ENCODE assay signal across 9 cellular contexts in the genomic region with DNA sequence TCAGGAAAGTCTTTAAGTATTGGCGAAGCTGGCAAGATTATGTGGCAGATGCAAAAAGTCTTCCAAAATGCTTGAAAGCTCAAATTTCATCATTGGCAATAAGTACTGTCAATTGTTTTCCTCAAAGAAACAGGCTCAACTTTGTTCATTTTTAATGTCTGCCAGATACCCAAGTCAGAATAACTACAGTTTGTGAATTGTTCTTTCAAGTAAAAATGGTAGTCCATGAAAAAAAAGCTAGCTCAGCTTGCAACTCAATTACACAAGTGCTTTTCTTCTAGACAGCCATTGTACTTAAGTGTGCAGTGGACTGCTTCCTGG.
DNase-seq lines count a peak whose midpoint lies in the region; ATAC-seq, FAIRE-seq and TF ChIP-seq lines count a peak whose summit lies in the region.
"Had no signal": no experiment of that assay in that cellular context is flagged by ENCODE, and none has a peak within 500 bp of the region (broad histone marks: within the 10 kb centered on the region; RNA-seq: fewer than 3 reads in every experiment).

No MANE protein-coding gene starts in this region.

- H3K9me3 ChIP-seq in PC-3 (ENCODE audit: low read length) (no peaks in the 10 kb centered on the region), endothelial cell of umbilical vein (replicated peaks; ENCODE audit: control insufficient read depth, insufficient read depth, low read length) (no peaks in the 10 kb centered on the region), sigmoid colon (no peaks in the 10 kb centered on the region)

- POLR2A ChIA-PET in PC-3 (lab: Charles Lee; ENCODE audit: unreplicated experiment), result interaction anchor here (1.2 kb wide), 1 partner anchor 83 kb away, joined by 4 read pairs; no protein-coding TSS in a partner anchor
- POLR2A ChIA-PET in endothelial cell of umbilical vein (lab: Charles Lee), result interaction anchor here (1.1 to 5.1 kb wide), 4 partner anchors 31 to 83 kb away, joined by 5 to 64 read pairs (median 14); partner anchors contain the start of gene AFF1

- CTCF ChIA-PET in PC-3 (lab: Charles Lee) (no interaction called here), endothelial cell of umbilical vein (lab: Charles Lee) (interaction anchor here (1.3 to 5.4 kb wide), 7 partner anchors 27 to 116 kb away, joined by 4 to 62 read pairs (median 7); partner anchors contain the start of gene AFF1)

- peaks cover 24% of the 10 kb centered on the region for H3K4me1 ChIP-seq in PC-3 (ENCODE audit: insufficient read depth, low read length)
- H3K4me1 ChIP-seq in endothelial cell of umbilical vein (ENCODE audit: control insufficient read depth, extremely low read depth, insufficient read depth, low read length), result peaks cover 32% of the 10 kb centered on the region
- H3K4me1 ChIP-seq in sigmoid colon, result peaks cover 0 to 37% (median 31%) of the 10 kb centered on the region in 4 donors

- H3K9ac ChIP-seq in PC-3 (ENCODE audit: low read length) (no peak overlapping the region), endothelial cell of umbilical vein (replicated peaks; ENCODE audit: extremely low read depth, insufficient read depth, low read length) (no peak overlapping the region)

- FAIRE-seq in endothelial cell of umbilical vein (lab: Jason Lieb, UNC), result peak; percentile 15

- intact Hi-C loops in PC-3 (cut with micrococcal nuclease) (loop anchor here (5.0 kb wide), 1 partner anchor 232 kb away; no protein-coding TSS in a partner anchor), endothelial cell of umbilical vein (cut with micrococcal nuclease) (loop anchor here (10.0 kb wide), 1 partner anchor 229 kb away; no protein-coding TSS in a partner anchor), sigmoid colon (cut with DNase I) (loop anchor here (5.0 kb wide), 3 partner anchors 37 to 117 kb away; no protein-coding TSS in a partner anchor)

- ATAC-seq in PC-3 (no peak), left lobe of liver (no peak)

- dilution Hi-C loops in endothelial cell of umbilical vein (cut with MboI; ENCODE audit: extremely low pct_ligation_motif_present, low sequenced_read_pairs), result no loop called here

- DNase-seq in GM12864 (ENCODE audit: low read depth) (no peak), PC-3 (no peak), endothelial cell of umbilical vein (ENCODE audit: low read depth, low spot score) (no peak), sigmoid colon (no peak), left lobe of liver (ENCODE audit: low spot score) (no peak), cortex of kidney (lab: John Stamatoyannopoulos, UW) (no peak), HK-2 (ENCODE audit: unreplicated experiment) (no peak)
- DNase-seq in activated effector memory CD4-positive, alpha-beta T cell treated with Interleukin-2 at 50 U/mL for 16 hours, result no peak
- DNase-seq: amniotic stem cell had no signal

- no peak for TF ChIP-seq CTCF in GM12864 (IDR thresholded peaks at IDR 0.05; ENCODE audit: low read depth, low read length, missing control alignments)
- no peak for TF ChIP-seq CTCF in PC-3 (conservative IDR thresholded peaks at IDR 0.05; ENCODE audit: low read depth, low read length)
- no peak for TF ChIP-seq CTCF in endothelial cell of umbilical vein (IDR thresholded peaks at IDR 0.05; ENCODE audit: extremely low read depth in 1 of 2, insufficient read depth in 1 of 2, low read depth in 1 of 2, low read length in 2 of 2)
- TF ChIP-seq CTCF in sigmoid colon (IDR thresholded peaks at IDR 0.05), result no peak

- H3K4me2 ChIP-seq in PC-3 (ENCODE audit: low read length) (peak overlapping the region; percentile 87), endothelial cell of umbilical vein (ENCODE audit: insufficient read depth, low read length) (peak overlapping the region; percentile 93)

- TF ChIP-seq EP300 in sigmoid colon (IDR thresholded peaks at IDR 0.05), result no peak

- TF ChIP-seq POLR2A in endothelial cell of umbilical vein (IDR thresholded peaks at IDR 0.05; ENCODE audit: low read depth, low read length) (no peak), sigmoid colon (IDR thresholded peaks at IDR 0.05) (no peak)

- H3K27ac ChIP-seq in PC-3 (ENCODE audit: low read length) (no peak overlapping the region), endothelial cell of umbilical vein (ENCODE audit: insufficient read depth, low read depth, low read length) (peak overlapping the region; percentile 92), sigmoid colon (peak overlapping the region; percentile 91 to 96 (median 94))

- H3K9me2 ChIP-seq in PC-3 (replicated peaks; ENCODE audit: low read length), result no peaks in the 10 kb centered on the region

- H3K27me3 ChIP-seq in PC-3 (ENCODE audit: low read length), result no peaks in the 10 kb centered on the region
- H3K27me3 ChIP-seq in endothelial cell of umbilical vein (ENCODE audit: control insufficient read depth in 2 of 2, insufficient read depth in 2 of 2, low read length in 2 of 2), result no peaks in the 10 kb centered on the region
- no peaks in the 10 kb centered on the region for H3K27me3 ChIP-seq in sigmoid colon

- H4K20me1 ChIP-seq in PC-3 (ENCODE audit: low read length) (0 out of 2 replicates have a peak, but pooled peaks cover 5% of the 10 kb centered on the region), endothelial cell of umbilical vein (replicated peaks; ENCODE audit: control insufficient read depth, extremely low read depth, insufficient read depth, low read length) (no peaks in the 10 kb centered on the region)

- H2AFZ ChIP-seq in PC-3 (ENCODE audit: low read length) (no peak overlapping the region), endothelial cell of umbilical vein (ENCODE audit: low read depth, low read length) (no peak overlapping the region)

- WGBS in sigmoid colon, 2 donors, result 88 to 94% methylated on average over 1 of the region's 1 CpG

- peak overlapping the region; percentile 61; the same call in 1 of the 2 replicates for H3K4me3 ChIP-seq in GM12864 (ENCODE audit: low read depth, low read length)
- H3K4me3 ChIP-seq in PC-3 (ENCODE audit: low read length), result peak overlapping the region; percentile 98
- no peak overlapping the region for H3K4me3 ChIP-seq in endothelial cell of umbilical vein (replicated peaks in 1 of 3; ENCODE audit: insufficient read depth in 1 of 3, low read depth in 1 of 3, low read length in 3 of 3)
- H3K4me3 ChIP-seq in sigmoid colon, result peak overlapping the region in 2 of 4 donors; percentile 73 to 77

- BruUV-seq in PC-3 (replicated peaks; lab: Mats Ljungman, UMichigan) (no TSS peak), endothelial cell of umbilical vein (replicated peaks; lab: Mats Ljungman, UMichigan) (no TSS peak)

- no peaks in the 10 kb centered on the region for H3K9me1 ChIP-seq in endothelial cell of umbilical vein (replicated peaks; ENCODE audit: control insufficient read depth, extremely low read depth, insufficient read depth, low read length)

- no peaks in the 10 kb centered on the region for H3K36me3 ChIP-seq in PC-3 (ENCODE audit: low read depth, low read length)
- no peaks in the 10 kb centered on the region for H3K36me3 ChIP-seq in endothelial cell of umbilical vein (ENCODE audit: control insufficient read depth in 2 of 2, extremely low read depth in 1 of 2, insufficient read depth in 2 of 2, low read length in 2 of 2)
- no peaks in the 10 kb centered on the region for H3K36me3 ChIP-seq in sigmoid colon

- H3K79me2 ChIP-seq in PC-3 (ENCODE audit: low read length), result peaks cover 29% of the 10 kb centered on the region
- peaks cover 49% of the 10 kb centered on the region for H3K79me2 ChIP-seq in endothelial cell of umbilical vein (ENCODE audit: control insufficient read depth, insufficient read depth, low read length)

- no peaks in the 10 kb centered on the region for H3F3A ChIP-seq in PC-3 (ENCODE audit: low read length, unreplicated experiment)

TF ChIP-seq in endothelial cell of umbilical vein, 7 proteins besides CTCF, POLR2A, EP300 and RAD21:
- TF ChIP-seq FOS (IDR thresholded peaks at IDR 0.05; ENCODE audit: borderline replicate concordance, insufficient read depth, low read length) (no peak), GATA2 (IDR thresholded peaks at IDR 0.05; ENCODE audit: insufficient read depth, insufficient read length, low read depth, low read length) (no peak), JUN (IDR thresholded peaks at IDR 0.05; ENCODE audit: borderline replicate concordance, insufficient read depth, insufficient read length, low read depth) (no peak), EZH2 (IDR thresholded peaks at IDR 0.05; ENCODE audit: borderline replicate concordance, low read depth, low read length, severe bottlenecking) (no peak), POLR2AphosphoS5 (IDR thresholded peaks at IDR 0.05; ENCODE audit: insufficient read depth, low read depth, low read length) (no peak), MYC (IDR thresholded peaks at IDR 0.05; ENCODE audit: low read depth, low read length) (no peak)
- TF ChIP-seq, protein P1, sequence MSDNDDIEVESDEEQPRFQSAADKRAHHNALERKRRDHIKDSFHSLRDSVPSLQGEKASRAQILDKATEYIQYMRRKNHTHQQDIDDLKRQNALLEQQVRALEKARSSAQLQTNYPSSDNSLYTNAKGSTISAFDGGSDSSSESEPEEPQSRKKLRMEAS (IDR thresholded peaks at IDR 0.05; ENCODE audit: insufficient read depth, insufficient read length), result no peak

Comparison
In these comparisons a context has a peak if more than half of its experiments do, and no peak if none do; other contexts are left out.
1. H3K4me3 ChIP-seq: peak in GM12864 (single experiment) and PC-3 (single experiment); none in endothelial cell of umbilical vein (0 of 3).